15 cellular contexts compared by ENCODE assay signal in the genomic region with DNA sequence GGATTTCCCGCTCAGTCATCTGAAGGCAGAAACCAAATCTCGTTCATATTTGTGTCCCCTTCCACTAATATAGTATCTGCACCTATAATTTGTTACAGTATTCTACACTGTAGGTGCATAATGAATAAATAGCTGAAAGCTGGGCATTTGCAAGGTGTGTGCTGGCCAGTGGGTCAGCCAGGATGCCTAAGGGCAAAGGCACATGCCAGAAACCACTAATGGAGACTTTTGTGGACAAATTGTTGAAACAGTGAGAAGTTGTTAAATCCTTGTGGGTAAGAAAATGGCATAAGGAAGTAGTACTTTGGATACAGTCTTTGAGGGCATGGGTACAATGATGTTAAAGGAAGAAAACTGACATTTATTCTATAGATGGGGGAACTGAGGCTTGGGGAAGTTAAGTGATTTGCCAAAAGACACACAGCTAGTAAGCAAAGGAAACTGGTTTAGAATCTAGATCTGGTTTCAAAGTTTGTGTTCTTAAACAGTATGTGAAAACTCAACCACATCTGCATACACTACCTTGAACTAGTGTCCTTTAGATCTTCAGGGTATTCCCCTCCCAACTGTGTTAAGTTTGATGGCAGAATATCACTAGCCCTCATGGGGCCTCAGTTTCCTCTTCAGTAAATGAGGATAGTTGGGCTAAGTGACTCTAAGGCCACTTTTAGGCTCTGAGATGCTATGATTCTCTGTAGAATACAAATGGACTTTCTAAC. TPM values are rescaled to one million over a fixed set of nuclear protein-coding genes. Genes with fewer than 3 reads are reported as not detected.
DNase-seq lines count a peak whose midpoint lies in the region; ATAC-seq and TF ChIP-seq lines count a peak whose summit lies in the region.
"Had no signal": no experiment of that assay in that cellular context is flagged by ENCODE, and none has a peak within 500 bp of the region (broad histone marks: within the 10 kb centered on the region; RNA-seq: fewer than 3 reads in every experiment).

No MANE protein-coding gene starts in this region.

- peaks cover 85% of the 10 kb centered on the region for H3K4me1 ChIP-seq in left ventricle myocardium inferior

- DNase-seq in left ventricle myocardium inferior (no peak), Right ventricle myocardium superior (no peak), glomerular visceral epithelial cell (ENCODE audit: extremely low spot score) (peak; percentile 12), pons (ENCODE audit: low spot score) (no peak), mucosa of gallbladder (ENCODE audit: low spot score) (no peak), COR-L47 (lab: John Stamatoyannopoulos, UW) (no peak), HuH-7 (ENCODE audit: low spot score) (no peak)
- no peak for DNase-seq in T-helper 2 cell treated with Interferon-gamma antibody and Interleukin-4, amounts not matched to agents 5 μg/mL and 100 μg/mL, for 36 hours (ENCODE audit: low spot score)
- DNase-seq: activated gamma-delta T cell, DMS53, foreskin keratinocyte, midbrain, NCI-H187, NCI-H510A had no signal

- ATAC-seq in Right ventricle myocardium superior (ENCODE audit: poor library complexity), result no peak
- ATAC-seq: foreskin keratinocyte had no signal

- H3K27me3 Mint-ChIP-seq in T-helper 2 cell treated with Interferon-gamma antibody and Interleukin-4, amounts not matched to agents 5 μg/mL and 100 μg/mL, for 36 hours (ENCODE audit: low read depth), result no peaks in the 10 kb centered on the region

- H3K36me3 Mint-ChIP-seq in T-helper 2 cell treated with Interferon-gamma antibody and Interleukin-4, amounts not matched to agents 5 μg/mL and 100 μg/mL, for 36 hours (ENCODE audit: low read depth), result peaks cover 12% of the 10 kb centered on the region

- H3K27ac ChIP-seq in left ventricle myocardium inferior (replicated peaks), result peak overlapping the region; percentile 84
- H3K27ac ChIP-seq: cardiac muscle cell, foreskin keratinocyte had no signal

- H3K27me3 ChIP-seq in left ventricle myocardium inferior (ENCODE audit: low read depth), result no peaks in the 10 kb centered on the region
- H3K27me3 ChIP-seq: cardiac muscle cell, foreskin keratinocyte had no signal

- H3K36me3 ChIP-seq in left ventricle myocardium inferior, result no peaks in the 10 kb centered on the region
- H3K36me3 ChIP-seq: cardiac muscle cell had no signal

- H3K27ac Mint-ChIP-seq in T-helper 2 cell treated with Interferon-gamma antibody and Interleukin-4, amounts not matched to agents 5 μg/mL and 100 μg/mL, for 36 hours, result peak overlapping the region; percentile 99

- intact Hi-C loops in left ventricle myocardium inferior (cut with micrococcal nuclease), result no loop called here
- intact Hi-C loops in Right ventricle myocardium superior (cut with DNase I), result no loop called here

- no peaks in the 10 kb centered on the region for H3K9me3 Mint-ChIP-seq in T-helper 2 cell treated with Interferon-gamma antibody and Interleukin-4, amounts not matched to agents 5 μg/mL and 100 μg/mL, for 36 hours

- no peak overlapping the region for H3K4me3 ChIP-seq in left ventricle myocardium inferior
- H3K4me3 ChIP-seq: cardiac muscle cell had no signal

- peak overlapping the region; percentile 67 for H3K4me3 Mint-ChIP-seq in T-helper 2 cell treated with Interferon-gamma antibody and Interleukin-4, amounts not matched to agents 5 μg/mL and 100 μg/mL, for 36 hours

- no peak for TF ChIP-seq CTCF in left ventricle myocardium inferior (IDR thresholded peaks at IDR 0.05; ENCODE audit: borderline replicate concordance)

- no peaks in the 10 kb centered on the region for H3K9me3 ChIP-seq in left ventricle myocardium inferior (replicated peaks)

- peaks cover 89% of the 10 kb centered on the region for H3K4me1 Mint-ChIP-seq in T-helper 2 cell treated with Interferon-gamma antibody and Interleukin-4, amounts not matched to agents 5 μg/mL and 100 μg/mL, for 36 hours (ENCODE audit: low read depth)

RNA-seq across cellular contexts. Expression of a gene that starts 26.5 kb away (rescaled TPM):
- total RNA-seq in left ventricle myocardium inferior, result 6.2 TPM
- 5.9 TPM for total RNA-seq in Right ventricle myocardium superior
- 6.0 TPM for total RNA-seq in mucosa of gallbladder
